1 cellular context compared by ENCODE assay signal in genomic region chr18:63179422-63179821, GRCh38.
TF ChIP-seq lines count a peak whose summit lies in the region.

No MANE protein-coding gene starts in this region.

TF ChIP-seq in GM23338, 12 proteins besides CTCF, POLR2A, EP300 and RAD21 (continued from another document):
- TF ChIP-seq ZNF462 (CRISPR knock-in tag; IDR thresholded peaks at IDR 0.05), result no peak
